Comparison of ENCODE assay signal across 19 cellular contexts in genomic region chr10:75076387-75076786, GRCh38.
"Had no signal": no experiment of that assay in that cellular context is flagged by ENCODE, and none has a peak within 500 bp of the region (broad histone marks: within the 10 kb centered on the region; RNA-seq: fewer than 3 reads in every experiment).

No MANE protein-coding gene starts in this region.

- DNase-seq: activated B cell treated with CpG ODN at 0.5 μM for 24 hours; activated CD8-positive, alpha-beta T cell treated with anti-CD3 and anti-CD28 coated beads for 36 hours; activated effector memory CD4-positive, alpha-beta T cell treated with anti-CD3 and anti-CD28 coated beads, Interleukin-2, amount 50 U/mL, for 16 hours; activated naive CD4-positive, alpha-beta T cell treated with Interleukin-2 at 50 U/mL for 16 hours; activated naive CD8-positive, alpha-beta T cell treated with anti-CD3 and anti-CD28 coated beads, Interleukin-2, amount 50 U/mL, for 24 hours; activated T-cell treated with anti-CD3 and anti-CD28 coated beads, Interleukin-2, amount 50 U/mL, for 24 hours; amygdala; NCI-H1092; NCI-H1417; NCI-H1930; NCI-H2107; NCI-H446; NCI-H524; PC-3; SHP77; T-helper 9 cell had no signal

- ATAC-seq: activated CD8-positive, alpha-beta T cell treated with anti-CD3 and anti-CD28 coated beads for 36 hours; activated naive CD4-positive, alpha-beta T cell treated with anti-CD3 and anti-CD28 coated beads, Interleukin-2, amount 50 U/mL, for 72 hours; activated naive CD8-positive, alpha-beta T cell treated with anti-CD3 and anti-CD28 coated beads, Interleukin-2, amount 50 U/mL, for 24 hours; PC-3 had no signal

- H3K4me1 Mint-ChIP-seq: activated B cell treated with CpG ODN at 0.5 μM for 24 hours had no signal

- H3K27me3 Mint-ChIP-seq: activated B cell treated with CpG ODN at 0.5 μM for 24 hours; activated CD8-positive, alpha-beta T cell treated with anti-CD3 and anti-CD28 coated beads for 36 hours; activated naive CD8-positive, alpha-beta T cell treated with anti-CD3 and anti-CD28 coated beads, Interleukin-2, amount 50 U/mL, for 24 hours; activated T-cell treated with anti-CD3 and anti-CD28 coated beads, Interleukin-2, amount 50 U/mL, for 24 hours; brain had no signal

- H3K9me3 Mint-ChIP-seq: activated CD8-positive, alpha-beta T cell treated with anti-CD3 and anti-CD28 coated beads for 36 hours; activated naive CD8-positive, alpha-beta T cell treated with anti-CD3 and anti-CD28 coated beads, Interleukin-2, amount 50 U/mL, for 24 hours; activated T-cell treated with anti-CD3 and anti-CD28 coated beads, Interleukin-2, amount 50 U/mL, for 24 hours had no signal

- H3K27ac Mint-ChIP-seq: activated B cell treated with CpG ODN at 0.5 μM for 24 hours; activated CD8-positive, alpha-beta T cell treated with anti-CD3 and anti-CD28 coated beads for 36 hours; activated naive CD4-positive, alpha-beta T cell treated with anti-CD3 and anti-CD28 coated beads, Interleukin-2, amount 50 U/mL, for 72 hours; activated naive CD8-positive, alpha-beta T cell treated with anti-CD3 and anti-CD28 coated beads, Interleukin-2, amount 50 U/mL, for 24 hours; activated T-cell treated with anti-CD3 and anti-CD28 coated beads, Interleukin-2, amount 50 U/mL, for 24 hours; T-helper 1 cell treated with Interleukin-12 subunit alpha and Interleukin-12 subunit beta and Interleukin-4 antibody, amounts not matched to agents 30 μg/mL and 1 μg/mL, for 36 hours had no signal

- H3K4me3 Mint-ChIP-seq: activated B cell treated with CpG ODN at 0.5 μM for 24 hours; activated CD8-positive, alpha-beta T cell treated with anti-CD3 and anti-CD28 coated beads for 36 hours; activated naive CD8-positive, alpha-beta T cell treated with anti-CD3 and anti-CD28 coated beads, Interleukin-2, amount 50 U/mL, for 24 hours; activated T-cell treated with anti-CD3 and anti-CD28 coated beads, Interleukin-2, amount 50 U/mL, for 24 hours; brain; T-helper 1 cell treated with Interleukin-12 subunit alpha and Interleukin-12 subunit beta and Interleukin-4 antibody, amounts not matched to agents 30 μg/mL and 1 μg/mL, for 36 hours had no signal

- H3K36me3 Mint-ChIP-seq: brain had no signal
